ENCODE assay signal across 22 cellular contexts in the genomic region with DNA sequence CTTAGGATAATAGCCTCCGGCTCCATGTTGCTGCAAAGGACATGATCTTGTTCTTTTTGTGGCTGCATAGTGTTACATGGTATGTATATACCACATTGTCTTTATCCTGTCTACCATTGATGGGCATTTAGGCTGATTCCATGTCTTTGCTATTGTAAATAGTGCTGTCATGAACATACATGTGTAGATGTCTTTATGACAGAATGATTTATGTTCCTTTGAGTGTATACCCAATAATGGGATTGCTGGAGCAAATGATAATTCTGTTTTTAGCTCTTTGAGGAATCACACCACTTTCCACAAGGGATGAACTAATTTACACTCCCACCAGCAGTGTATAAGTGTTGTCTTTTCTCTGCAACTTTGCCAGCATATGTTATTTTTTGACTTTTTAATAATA. TPM values are rescaled to one million over a fixed set of nuclear protein-coding genes. Genes with fewer than 3 reads are reported as not detected.
DNase-seq lines count a peak whose midpoint lies in the region; ATAC-seq, FAIRE-seq and TF ChIP-seq lines count a peak whose summit lies in the region.
"Had no signal": no experiment of that assay in that cellular context is flagged by ENCODE, and none has a peak within 500 bp of the region (broad histone marks: within the 10 kb centered on the region; RNA-seq: fewer than 3 reads in every experiment).

No MANE protein-coding gene starts in this region.

- TF ChIP-seq CTCF in A549 (IDR thresholded peaks at IDR 0.05) (no peak), HEK293 (tag by site-specific recombination; IDR thresholded peaks at IDR 0.05) (no peak), GM12878 (IDR thresholded peaks at IDR 0.05 in 2 of 3, conservative IDR thresholded peaks at IDR 0.05 in 1 of 3; ENCODE audit: control insufficient read depth in 2 of 3, extremely low read depth in 1 of 3, insufficient read depth in 1 of 3, low read depth in 3 of 3, low read length in 3 of 3) (no peak), right lobe of liver (IDR thresholded peaks at IDR 0.05) (no peak)

- ATAC-seq in A549: no peak
- no peak for ATAC-seq in GM12878
- ATAC-seq in right lobe of liver: no peak
- no peak for ATAC-seq in GM21786 (IDR thresholded peaks at IDR 0.05; ENCODE audit: unreplicated experiment)
- ATAC-seq: activated T-cell treated with anti-CD3 and anti-CD28 coated beads, Interleukin-2, amount 50 U/mL, for 72 hours; right cardiac atrium had no signal

- DNase-seq in A549 (ENCODE audit: low read depth in 1 of 2, low spot score in 1 of 2) (no peak), GM12878 (ENCODE audit: low read depth, low spot score) (no peak), right lobe of liver (no peak), UCSD-AML1 (lab: John Stamatoyannopoulos, UW; ENCODE audit: unreplicated experiment) (no peak), NCI-H1436 (lab: John Stamatoyannopoulos, UW) (no peak), NCI-H446 treated with DMSO at 0.1 percent for 48 hours (lab: John Stamatoyannopoulos, UW) (no peak)
- DNase-seq: activated naive CD4-positive, alpha-beta T cell treated with anti-CD3 and anti-CD28 coated beads, Interleukin-2, amount 10 ng/mL, durations not matched to agents 7 days and 5 days; activated T-cell treated with anti-CD3 and anti-CD28 coated beads, Interleukin-2, amount 50 U/mL, for 72 hours; amygdala; naive B cell; NCI-H2107; NCI-H524; ovary; right cardiac atrium; SHP77; upper lobe of left lung had no signal

- H3K79me2 ChIP-seq in GM12878 (ENCODE audit: control insufficient read depth, insufficient read depth, low read length): peaks cover 55% of the 10 kb centered on the region

- H3K9ac ChIP-seq in GM12878 (ENCODE audit: control insufficient read depth, insufficient read depth, low read length): no peak overlapping the region

- H3K36me3 ChIP-seq in HEK293 (ENCODE audit: control insufficient read depth in 2 of 2, insufficient read depth in 1 of 2, low read length in 2 of 2) (no peaks in the 10 kb centered on the region), GM12878 (ENCODE audit: control insufficient read depth in 2 of 2, insufficient read depth in 2 of 2, low read length in 1 of 2) (0 out of 4 replicates have a peak, but pooled peaks cover 0 to 3% of the 10 kb centered on the region in 2 experiments), right lobe of liver (no peaks in the 10 kb centered on the region)
- H3K36me3 ChIP-seq: cardiac muscle cell, ovary, upper lobe of left lung had no signal

- SMC1A ChIA-PET in GM12878 (lab: Charles Lee; ENCODE audit: uncharacterized antibody, unreplicated experiment): interaction anchor here (1.2 kb wide), 1 partner anchor 12 kb away, joined by 4 read pairs; no protein-coding TSS in a partner anchor

- POLR2A ChIA-PET in A549 (lab: Yijun Ruan, JAX): no interaction called here
- POLR2A ChIA-PET in HEK293 (lab: Yijun Ruan, JAX): no interaction called here
- POLR2A ChIA-PET in GM12878 (lab: Charles Lee): no interaction called here

- H3K4me3 ChIP-seq in A549 (no peak overlapping the region), HEK293 (ENCODE audit: low read depth, low read length) (no peak overlapping the region), GM12878 (no peak overlapping the region), right lobe of liver (peak overlapping the region in 2 of 3 donors; percentile 32 to 76)
- H3K4me3 ChIP-seq: cardiac muscle cell, ovary, upper lobe of left lung had no signal

- FAIRE-seq in A549 (lab: Jason Lieb, UNC): no peak
- no peak for FAIRE-seq in GM12878 (lab: Jason Lieb, UNC)
- FAIRE-seq: HTR-8/SVneo, TTC549 had no signal

- no peak overlapping the region for H2AFZ ChIP-seq in GM12878 (ENCODE audit: control insufficient read depth, low read depth, low read length)

- TF ChIP-seq POLR2A in A549 (IDR thresholded peaks at IDR 0.05; ENCODE audit: low read length) (no peak), GM12878 (IDR thresholded peaks at IDR 0.05; ENCODE audit: low read depth, low read length) (no peak), right lobe of liver (IDR thresholded peaks at IDR 0.05) (no peak)

- H3K9me3 ChIP-seq in A549 (no peaks in the 10 kb centered on the region), HEK293 (ENCODE audit: control insufficient read depth, insufficient read depth, low read depth, low read length) (no peaks in the 10 kb centered on the region), GM12878 (replicated peaks; ENCODE audit: control insufficient read depth, insufficient read depth, low read length) (no peaks in the 10 kb centered on the region; the same call in 2 of the 3 replicates), right lobe of liver (no peaks in the 10 kb centered on the region)
- H3K9me3 ChIP-seq: ovary, upper lobe of left lung had no signal

- TF ChIP-seq RAD21 in A549 (conservative IDR thresholded peaks at IDR 0.05 in 1 of 2, IDR thresholded peaks at IDR 0.05 in 1 of 2) (no peak), GM12878 (IDR thresholded peaks at IDR 0.05; ENCODE audit: insufficient read depth, low read depth, low read length) (no peak)

- H3K4me1 ChIP-seq in A549 (peaks cover 50% of the 10 kb centered on the region), HEK293 (ENCODE audit: control insufficient read depth, insufficient read depth, low read length) (0 out of 2 replicates have a peak, but pooled peaks cover 3% of the 10 kb centered on the region), GM12878 (ENCODE audit: control insufficient read depth, insufficient read depth, low read length) (peaks cover 6% of the 10 kb centered on the region; the same call in 1 of the 2 replicates), right lobe of liver (peaks cover 0 to 39% (median 2%) of the 10 kb centered on the region in 4 donors)

- H3K4me2 ChIP-seq in A549: peak overlapping the region; percentile 90
- peak overlapping the region; percentile 31 for H3K4me2 ChIP-seq in GM12878 (ENCODE audit: control insufficient read depth, insufficient read depth)

- no TSS peak for BruUV-seq in GM12878 (replicated peaks; lab: Mats Ljungman, UMichigan)

- TF ChIP-seq EP300 in A549 (IDR thresholded peaks at IDR 0.05) (no peak), GM12878 (IDR thresholded peaks at IDR 0.05; ENCODE audit: borderline replicate concordance in 1 of 2, control insufficient read depth in 1 of 2, low read depth in 2 of 2, low read length in 2 of 2) (no peak)

- in situ Hi-C loops in GM12878 (cut with MboI): no loop called here

- no peaks in the 10 kb centered on the region for H4K20me1 ChIP-seq in GM12878 (ENCODE audit: control insufficient read depth, insufficient read depth)

- CTCF ChIA-PET in A549 (lab: Yijun Ruan, JAX) (interaction anchor here (1.6 kb wide), 1 partner anchor 8 kb away, joined by 3 read pairs; no protein-coding TSS in a partner anchor), HEK293 (lab: Yijun Ruan, JAX) (no interaction called here), GM12878 (lab: Yijun Ruan, JAX) (interaction anchor here (3.6 kb wide), 1 partner anchor 72 kb away, joined by 20 read pairs; no protein-coding TSS in a partner anchor)

- H3K27me3 ChIP-seq in GM12878 (replicated peaks in 1 of 2; ENCODE audit: control insufficient read depth in 2 of 2, insufficient read depth in 2 of 2, low read length in 1 of 2) (no peaks in the 10 kb centered on the region), right lobe of liver (no peaks in the 10 kb centered on the region)
- H3K27me3 ChIP-seq: cardiac muscle cell, ovary, upper lobe of left lung had no signal

- peak overlapping the region in 1 of 2 experiments; percentile 31; a peak in 1 of 6 replicates for H3K27ac ChIP-seq in A549
- no peak overlapping the region for H3K27ac ChIP-seq in HEK293 (ENCODE audit: extremely low read depth, low read depth, low read length)
- no peak overlapping the region for H3K27ac ChIP-seq in GM12878 (ENCODE audit: control insufficient read depth, insufficient read depth)
- H3K27ac ChIP-seq in right lobe of liver: peak overlapping the region; percentile 90 to 96 (median 94)
- H3K27ac ChIP-seq: C4-2B, cardiac muscle cell, ovary, upper lobe of left lung had no signal

- RAD21 ChIA-PET in GM12878 (lab: Charles Lee; ENCODE audit: unreplicated experiment): no interaction called here

- 73% methylated on average over 1 of the region's 1 CpG for WGBS in A549 (ENCODE audit: missing lambda C conversion rate)
- WGBS in GM12878 (ENCODE audit: insufficient coverage, insufficient replicate concordance, low lambda C conversion rate, missing lambda C conversion rate): 100% methylated on average over 1 of the region's 1 CpG
- WGBS in right lobe of liver (ENCODE audit: insufficient coverage, low coverage, low lambda C conversion rate, missing lambda C conversion rate): 30% methylated on average over 1 of the region's 1 CpG

- intact Hi-C loops in GM12878 (cut with micrococcal nuclease; ENCODE audit: unreplicated experiment) (loop anchor here (5.0 to 10.0 kb wide), 2 partner anchors 154 to 441 kb away; partner anchors contain the start of genes NAA15, NDUFC1 and NOCT), right lobe of liver (cut with DNase I) (loop anchor here in 1 of 2 donors (5.0 kb wide), 1 partner anchor 99 kb away; the partner anchor contains the start of gene SETD7)

TF ChIP-seq in A549, 52 proteins besides CTCF, POLR2A, EP300 and RAD21 (continues in another document):
- no peak for TF ChIP-seq TFCP2L1 (CRISPR knock-in tag; IDR thresholded peaks at IDR 0.05)

TF ChIP-seq in GM12878, 131 proteins besides CTCF, POLR2A, EP300 and RAD21 (continues in another document):
- TF ChIP-seq BMI1 (IDR thresholded peaks at IDR 0.05; ENCODE audit: borderline replicate concordance): no peak

RNA-seq across cellular contexts. Expression of gene RAB33B, which starts 4.6 kb away (rescaled TPM):
- polyA plus RNA-seq in A549 (2011; rRNA removed): 5.4 and 5.9 TPM in 2 replicates
- polyA plus RNA-seq in A549 (2012; cell fraction: cytosol; rRNA removed): 1.7 and 2.4 TPM in 2 replicates
- 2.3 and 2.5 TPM in 2 replicates for polyA plus RNA-seq in A549 (2012; cell fraction: nucleus; rRNA removed)
- 2.5 to 2.8 TPM (median 2.8 TPM) in 3 replicates for polyA plus RNA-seq in A549 (2017; fragmentation: RNase III; extraction: RNeasy Plus Mini Kit Qiagen cat#74134 plus additional on column Dnase treatment)
- polyA minus RNA-seq in A549 (2011; rRNA and poly(A)+ RNA removed): 2.8 and 3.7 TPM in 2 replicates
- 10.5 and 11.6 TPM in 2 replicates for total RNA-seq in GM12878 (2013; cell fraction: nucleolus; rRNA removed)
- 7.8 and 9.0 TPM in 2 replicates for total RNA-seq in GM12878 (2014; rRNA removed)
- total RNA-seq in GM12878 (2014; rRNA removed; fragmentation: Illumina TruSeq; extraction: Trizol): 7.5 and 7.8 TPM in 2 replicates
- total RNA-seq in GM12878 (2021): 6.0 and 6.1 TPM in 2 replicates
- polyA plus RNA-seq in GM12878 (2011; ENCODE audit: low read depth): 2.8 TPM
- 8.5 and 12.6 TPM in 2 replicates for polyA plus RNA-seq in GM12878 (2011; rRNA removed)
- 4.9 and 5.7 TPM in 2 replicates for polyA plus RNA-seq in GM12878 (2011; cell fraction: cytosol; rRNA removed)
- polyA plus RNA-seq in GM12878 (2011; cell fraction: nucleus; rRNA removed): 3.1 and 3.9 TPM in 2 replicates
- 4.5 and 5.2 TPM in 2 replicates for polyA plus RNA-seq in GM12878 (2012)
- polyA plus RNA-seq in GM12878 (2014; fragmentation: Illumina TruSeq; extraction: Trizol): 5.9 and 6.2 TPM in 2 replicates
- 10 to 100 TPM in 1 of 2 experiments, 1 to 10 TPM in 1; 3.2 to 10.7 TPM for polyA plus RNA-seq in GM12878 (2014; fragmentation: Nextera tagmentation; extraction: Ambion mirVana)
- polyA plus RNA-seq in GM12878 (2014; rRNA removed): 4.3 and 5.0 TPM in 2 replicates
- 1 to 10 TPM; 7.2 to 7.9 TPM for polyA plus RNA-seq in GM12878 (2016; fragmentation: Nextera tagmentation; extraction: Ambion mirVana)
- polyA minus RNA-seq in GM12878 (2011; rRNA and poly(A)+ RNA removed): 10.2 and 11.6 TPM in 2 replicates
- polyA minus RNA-seq in GM12878 (2011; cell fraction: cytosol; rRNA and poly(A)+ RNA removed): 4.9 and 5.7 TPM in 2 replicates
- polyA minus RNA-seq in GM12878 (2011; cell fraction: nucleus; rRNA and poly(A)+ RNA removed): 3.5 and 5.6 TPM in 2 replicates
- total RNA-seq in right lobe of liver: 10 to 100 TPM; 10.9 to 15.1 (median 12.1) TPM

Comparison
In these comparisons a context has a peak if more than half of its experiments do, and no peak if none do; other contexts are left out.
1. H3K27ac ChIP-seq: peak in right lobe of liver (3 of 3); none in HEK293 (single experiment) and GM12878 (single experiment).
2. H3K4me3 ChIP-seq: peak in right lobe of liver (2 of 3); none in A549 (single experiment), HEK293 (single experiment) and GM12878 (single experiment).